In the genomic region with DNA sequence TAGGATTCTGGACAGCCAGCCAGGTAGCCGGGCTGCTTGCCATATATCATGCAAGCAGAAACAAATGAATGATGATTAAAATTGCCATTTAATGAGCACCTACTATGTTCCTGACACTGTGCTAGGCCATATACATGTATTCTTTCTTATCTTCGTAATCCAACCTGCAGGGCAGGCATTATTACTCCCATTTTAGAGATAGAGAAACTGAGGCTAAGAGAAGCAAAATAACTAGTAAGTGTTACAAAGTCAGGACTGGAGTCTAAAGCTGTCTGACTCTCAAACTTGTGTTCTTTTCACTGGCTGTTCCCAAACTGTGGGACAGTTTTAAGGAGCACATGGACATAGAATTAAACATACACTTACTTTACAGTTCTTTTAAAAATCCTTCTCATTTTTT, we compare ENCODE assay signal across 1 cellular context.
TF ChIP-seq lines count a peak whose summit lies in the region.

No MANE protein-coding gene starts in this region.

TF ChIP-seq in H1, 55 proteins besides CTCF, POLR2A, EP300 and RAD21:
- TF ChIP-seq PHF8 (conservative IDR thresholded peaks at IDR 0.05; ENCODE audit: low read depth, low read length) (no peak), KDM1A (IDR thresholded peaks at IDR 0.05; ENCODE audit: borderline replicate concordance, low read length) (peak; percentile 31; the same call in 1 of the 2 replicates)
